Comparison of ENCODE assay signal across 20 cellular contexts in the genomic region with DNA sequence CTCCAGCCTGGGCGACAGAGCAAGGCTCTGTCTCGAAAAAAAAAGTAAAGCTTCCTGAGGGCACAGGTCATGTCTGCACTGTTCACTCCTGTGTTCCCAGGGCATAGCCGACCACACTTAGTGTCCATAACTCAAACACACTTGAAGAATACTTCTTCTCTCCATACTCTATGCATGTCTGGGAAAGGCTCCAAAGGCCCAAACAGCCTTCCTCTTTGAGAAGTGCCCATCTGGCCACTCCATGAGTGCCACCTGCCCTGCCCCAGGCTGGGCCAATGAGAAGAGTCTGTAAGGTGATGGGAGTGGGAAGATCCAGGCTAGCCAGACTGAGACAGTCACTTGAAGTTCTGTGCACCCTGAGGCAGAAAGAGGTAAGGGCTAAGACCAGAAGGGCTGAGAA. TPM values are rescaled to one million over a fixed set of nuclear protein-coding genes. Genes with fewer than 3 reads are reported as not detected.
DNase-seq lines count a peak whose midpoint lies in the region; ATAC-seq and TF ChIP-seq lines count a peak whose summit lies in the region.
"Had no signal": no experiment of that assay in that cellular context is flagged by ENCODE, and none has a peak within 500 bp of the region (broad histone marks: within the 10 kb centered on the region; RNA-seq: fewer than 3 reads in every experiment).

No MANE protein-coding gene starts in this region.

- TF ChIP-seq CTCF in A673 (conservative IDR thresholded peaks at IDR 0.05; ENCODE audit: low read depth, low read length) (no peak), body of pancreas (IDR thresholded peaks at IDR 0.05) (no peak), nephron progenitor cell (IDR thresholded peaks at IDR 0.05) (no peak)

- H3K27me3 ChIP-seq in A673 (replicated peaks; ENCODE audit: insufficient read depth, low read depth, low read length, poor library complexity): no peaks in the 10 kb centered on the region
- H3K27me3 ChIP-seq in body of pancreas: no peaks in the 10 kb centered on the region
- H3K27me3 ChIP-seq: adrenal gland had no signal

- H3K9me3 ChIP-seq in A673 (ENCODE audit: low read depth, low read length, poor library complexity, severe bottlenecking) (no peaks in the 10 kb centered on the region), body of pancreas (no peaks in the 10 kb centered on the region)
- H3K9me3 ChIP-seq: adrenal gland had no signal

- H3K36me3 Mint-ChIP-seq in nephron progenitor cell (ENCODE audit: low read depth): peaks cover 55% of the 10 kb centered on the region

- H3K36me3 ChIP-seq in A673 (ENCODE audit: insufficient read depth, low read length, poor library complexity, severe bottlenecking) (no peaks in the 10 kb centered on the region), body of pancreas (replicated peaks in 1 of 2; ENCODE audit: insufficient read depth in 1 of 2, low read depth in 2 of 2) (no peaks in the 10 kb centered on the region)

- BruUV-seq in A673 (replicated peaks; lab: Mats Ljungman, UMichigan): no TSS peak

- H3K9me3 Mint-ChIP-seq in nephron progenitor cell: peaks cover 6% of the 10 kb centered on the region
- H3K9me3 Mint-ChIP-seq: activated T-helper 1 cell treated with anti-CD3 and anti-CD28 coated beads, Interleukin-12 subunit alpha, Interleukin-12 subunit beta, Interleukin-2, Interleukin-4 antibody, amounts not matched to agents 30 ng/mL and 10 ng/mL and 1 ng/mL, durations not matched to agents 14 hours and 24 hours and 36 hours; stimulated activated naive CD8-positive, alpha-beta T cell treated with anti-CD3 and anti-CD28 coated beads, Interleukin-15, amount 100 ng/mL, for 72 hours had no signal

- H3K27ac Mint-ChIP-seq in nephron progenitor cell: peak overlapping the region; percentile 92
- H3K27ac Mint-ChIP-seq: activated T-helper 1 cell treated with anti-CD3 and anti-CD28 coated beads, Interleukin-12 subunit alpha, Interleukin-12 subunit beta, Interleukin-2, Interleukin-4 antibody, amounts not matched to agents 30 ng/mL and 10 ng/mL and 1 ng/mL, durations not matched to agents 14 hours and 24 hours and 36 hours had no signal

- DNase-seq in A673 (ENCODE audit: low spot score): no peak
- peak; percentile 95 for DNase-seq in G401 (ENCODE audit: low spot score)
- peak; percentile 57 to 74 (median 63) for DNase-seq in body of pancreas
- no peak for DNase-seq in nephron progenitor cell
- DNase-seq in T-helper 2 cell: no peak
- no peak for DNase-seq in superior temporal gyrus (ENCODE audit: extremely low spot score)
- DNase-seq: activated CD4-positive, alpha-beta T cell treated with anti-CD3 and anti-CD28 coated beads, Interleukin-2, amount 50 U/mL, for 4 hours; central memory CD4-positive, alpha-beta T cell; foreskin fibroblast; NCI-H526; stimulated activated naive CD8-positive, alpha-beta T cell treated with anti-CD3 and anti-CD28 coated beads, Interleukin-15, amount 100 ng/mL, for 72 hours had no signal

- in situ Hi-C loops in G401 (cut with HindIII; ENCODE audit: low sequenced_read_pairs): no loop called here

- H3K4me3 ChIP-seq in A673 (ENCODE audit: low read depth, low read length, poor library complexity, severe bottlenecking) (no peak overlapping the region), body of pancreas (no peak overlapping the region)
- H3K4me3 ChIP-seq: adrenal gland had no signal

- no peak overlapping the region for H3K4me3 Mint-ChIP-seq in nephron progenitor cell
- H3K4me3 Mint-ChIP-seq: activated T-helper 1 cell treated with anti-CD3 and anti-CD28 coated beads, Interleukin-12 subunit alpha, Interleukin-12 subunit beta, Interleukin-2, Interleukin-4 antibody, amounts not matched to agents 30 ng/mL and 10 ng/mL and 1 ng/mL, durations not matched to agents 14 hours and 24 hours and 36 hours; stimulated activated naive CD8-positive, alpha-beta T cell treated with anti-CD3 and anti-CD28 coated beads, Interleukin-15, amount 100 ng/mL, for 72 hours had no signal

- ATAC-seq in body of pancreas (peak; percentile 70), GM19023 (IDR thresholded peaks at IDR 0.05; ENCODE audit: unreplicated experiment) (no peak), GM18907 (IDR thresholded peaks at IDR 0.05; ENCODE audit: unreplicated experiment) (no peak)
- ATAC-seq: HCT116; stimulated activated naive CD8-positive, alpha-beta T cell treated with anti-CD3 and anti-CD28 coated beads, Interleukin-15, amount 100 ng/mL, for 72 hours had no signal

- H3K27ac ChIP-seq in A673 (ENCODE audit: low read depth, low read length, poor library complexity, severe bottlenecking) (peak overlapping the region; percentile 23), body of pancreas (peak overlapping the region; percentile 55 to 82 (median 73))
- H3K27ac ChIP-seq: adrenal gland had no signal

- 35 to 52% methylated on average over 3 of the region's 3 CpGs for WGBS in body of pancreas, 2 donors

- H3K27me3 Mint-ChIP-seq in nephron progenitor cell (ENCODE audit: low read depth, poor library complexity): no peaks in the 10 kb centered on the region
- H3K27me3 Mint-ChIP-seq: stimulated activated naive CD8-positive, alpha-beta T cell treated with anti-CD3 and anti-CD28 coated beads, Interleukin-15, amount 100 ng/mL, for 72 hours had no signal

- CTCF ChIA-PET in A673 (lab: Charles Lee): no interaction called here

- no peaks in the 10 kb centered on the region for H3K4me1 ChIP-seq in A673 (ENCODE audit: insufficient read depth, low read length, poor library complexity, severe bottlenecking)
- H3K4me1 ChIP-seq in body of pancreas: peaks cover 45% of the 10 kb centered on the region

- no peak for TF ChIP-seq POLR2A in body of pancreas (IDR thresholded peaks at IDR 0.05)

- POLR2A ChIA-PET in A673 (lab: Charles Lee; ENCODE audit: low non-redundant PET): no interaction called here

- intact Hi-C loops in A673 (cut with micrococcal nuclease; ENCODE audit: unreplicated experiment) (no loop called here), body of pancreas (cut with DNase I) (no loop called here)

- peaks cover 5% of the 10 kb centered on the region for H3K4me1 Mint-ChIP-seq in nephron progenitor cell

RNA-seq across cellular contexts. Expression of a gene that starts 24.7 kb away (rescaled TPM):
- total RNA-seq in A673 (2021) (41.1 and 47.3 TPM in 2 replicates), body of pancreas (10 to 100 TPM; 43.8 to 89.3 TPM)
- total RNA-seq in G401 (2014; rRNA removed; shearing (Covaris generic)): 56.6 and 59.9 TPM in 2 replicates

RNA-seq across cellular contexts. Expression of a gene that starts 33.6 kb away (rescaled TPM):
- total RNA-seq in A673 (2021): not detected in 2 replicates
- not detected in 2 replicates for total RNA-seq in G401 (2014; rRNA removed; shearing (Covaris generic))
- under 1 TPM in 1 of 2 donors, not detected in 1; 0.33 TPM for total RNA-seq in body of pancreas
- total RNA-seq: activated T-helper 1 cell treated with anti-CD3 and anti-CD28 coated beads, Interleukin-12 subunit alpha, Interleukin-12 subunit beta, Interleukin-2, Interleukin-4 antibody, amounts not matched to agents 30 ng/mL and 10 ng/mL and 1 ng/mL, durations not matched to agents 14 hours and 24 hours and 36 hours; adrenal gland; endothelial cell of umbilical vein; HT-29; posterior vena cava; RPMI7951 had no signal

RNA-seq across cellular contexts. Expression of a gene that starts 46.9 kb away (rescaled TPM):
- total RNA-seq in A673 (2021): 21.1 and 21.4 TPM in 2 replicates
- 28.7 and 39.0 TPM in 2 replicates for total RNA-seq in G401 (2014; rRNA removed; shearing (Covaris generic))
- total RNA-seq in body of pancreas: 1 to 10 TPM; 4.6 to 7.3 TPM

RNA-seq across cellular contexts. Expression of a gene that starts 52.6 kb away (rescaled TPM):
- not detected in 2 replicates for total RNA-seq in A673 (2021)
- 0.44 TPM in 1 of 2 replicates, not detected in the other for total RNA-seq in G401 (2014; rRNA removed; shearing (Covaris generic))
- not detected for total RNA-seq in body of pancreas
- total RNA-seq: adrenal gland, endothelial cell of umbilical vein, HT-29, posterior vena cava, RPMI7951 had no signal

Comparison
In these comparisons a context has a peak if more than half of its experiments do, and no peak if none do; other contexts are left out.
1. DNase-seq: peak in G401 (single experiment) and body of pancreas (4 of 4); none in A673 (single experiment), nephron progenitor cell (single experiment), T-helper 2 cell (0 of 5) and superior temporal gyrus (single experiment).